In genomic region chr13:100146534-100146933, GRCh38 we compare ENCODE assay signal across 8 cellular contexts.
"Had no signal": no experiment of that assay in that cellular context is flagged by ENCODE, and none has a peak within 500 bp of the region (broad histone marks: within the 10 kb centered on the region; RNA-seq: fewer than 3 reads in every experiment).

No MANE protein-coding gene starts in this region.

- H3K27ac ChIP-seq: HL-60, KMS-11 had no signal

- H3K9me3 Mint-ChIP-seq: IgD-negative memory B cell had no signal

- H3K27me3 Mint-ChIP-seq: IgD-negative memory B cell had no signal

- FAIRE-seq: HepG2, HTR-8/SVneo had no signal

- ATAC-seq: HepG2 had no signal

- H3K4me3 Mint-ChIP-seq: IgD-negative memory B cell had no signal

- DNase-seq: IMR-90, KBM-7, KG1 had no signal

- H3K4me2 ChIP-seq: KMS-11 had no signal

- H3K9ac ChIP-seq: KMS-11 had no signal

- H3K27ac Mint-ChIP-seq: IgD-negative memory B cell had no signal

- H3K4me1 Mint-ChIP-seq: IgD-negative memory B cell had no signal
